ENCODE assay signal across 11 cellular contexts in the genomic region with DNA sequence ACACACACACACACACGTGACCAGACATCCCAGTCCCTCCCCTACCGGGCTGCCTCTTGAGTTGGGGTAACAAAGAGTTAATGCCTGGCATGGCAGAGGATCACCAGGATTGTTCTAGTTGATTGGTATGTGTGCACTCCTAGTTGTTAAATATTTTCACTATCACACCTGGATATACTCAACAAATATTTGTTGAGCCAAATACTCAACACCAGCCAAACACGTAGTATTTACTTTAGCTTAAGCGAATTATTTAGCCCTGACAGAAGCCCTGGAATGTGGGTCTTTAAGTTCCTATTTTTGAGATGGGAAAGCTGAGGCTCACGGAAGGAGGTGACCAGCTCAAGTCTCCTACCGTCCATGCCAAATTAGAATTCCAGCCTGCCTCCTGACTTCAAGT. TPM values are rescaled to one million over a fixed set of nuclear protein-coding genes. Genes with fewer than 3 reads are reported as not detected.
DNase-seq lines count a peak whose midpoint lies in the region; ATAC-seq and TF ChIP-seq lines count a peak whose summit lies in the region.
"Had no signal": no experiment of that assay in that cellular context is flagged by ENCODE, and none has a peak within 500 bp of the region (broad histone marks: within the 10 kb centered on the region; RNA-seq: fewer than 3 reads in every experiment).

No MANE protein-coding gene starts in this region.

- H3K9ac ChIP-seq in iPS-20b (ENCODE audit: low read depth, low read length) = 0 out of 2 replicates have a peak overlapping the region, but pooled peaks have one; percentile 13

- intact Hi-C loops in stomach (cut with DNase I; ENCODE audit: low total_unique reads) = no loop called here

- peak overlapping the region; percentile 63 to 65 for H3K4me3 Mint-ChIP-seq in activated T-cell treated with anti-CD3 and anti-CD28 coated beads, Interleukin-2, amount 50 U/mL, for 72 hours
- peak overlapping the region in 1 of 3 donors; percentile 53 for H3K4me3 Mint-ChIP-seq in T-cell

- POLR2A ChIA-PET in T-cell (lab: Charles Lee) = interaction anchor here in 1 of 2 donors (0.7 kb wide), 1 partner anchor 24 kb away, joined by 5 read pairs; no protein-coding TSS in a partner anchor

- H3K27me3 ChIP-seq in iPS-20b (ENCODE audit: insufficient read depth, low read length) (peaks cover 27% of the 10 kb centered on the region), stomach (peaks cover 0 to 47% (median 0%) of the 10 kb centered on the region in 3 donors)

- H3K9me3 ChIP-seq in iPS-20b (ENCODE audit: insufficient read depth, low read depth, low read length) = peaks cover 4% of the 10 kb centered on the region; the same call in 1 of the 2 replicates
- H3K9me3 ChIP-seq in stomach = no peaks in the 10 kb centered on the region

- DNase-seq in activated T-cell treated with anti-CD3 and anti-CD28 coated beads, Interleukin-2, amount 50 U/mL, for 72 hours = no peak
- no peak for DNase-seq in activated T-cell treated with anti-CD3 and anti-CD28 coated beads, Interleukin-2, amount 50 U/mL, for 48 hours
- DNase-seq in T-cell (no peak), stomach (no peak), foreskin melanocyte (no peak), glomerular visceral epithelial cell (ENCODE audit: extremely low spot score) (no peak), hippocampal formation (lab: John Stamatoyannopoulos, UW) (no peak)
- DNase-seq: cortex of kidney, NCI-H1105 treated with DMSO at 0.1 percent for 48 hours had no signal

- H3K27ac ChIP-seq in iPS-20b (ENCODE audit: low read length) = no peak overlapping the region
- peak overlapping the region; percentile 59 to 75 (median 64) for H3K27ac ChIP-seq in stomach

- ATAC-seq in activated T-cell treated with anti-CD3 and anti-CD28 coated beads, Interleukin-2, amount 50 U/mL, for 72 hours (replicated peaks in 1 of 2) = no peak
- no peak for ATAC-seq in T-cell (replicated peaks in 1 of 4)

- H3K36me3 ChIP-seq in iPS-20b (ENCODE audit: insufficient read depth, low read depth, low read length) (no peaks in the 10 kb centered on the region), stomach (no peaks in the 10 kb centered on the region)

- WGBS in stomach, 5 donors = 21 to 34% (median 24%) methylated on average over 6 of the region's 6 CpGs

- H3K36me3 Mint-ChIP-seq in activated T-cell treated with anti-CD3 and anti-CD28 coated beads, Interleukin-2, amount 50 U/mL, for 72 hours (ENCODE audit: insufficient read depth in 2 of 2) = peaks cover 14 to 36% of the 10 kb centered on the region in 2 donors
- peaks cover 55% of the 10 kb centered on the region for H3K36me3 Mint-ChIP-seq in T-cell

- H3K9me3 Mint-ChIP-seq in activated T-cell treated with anti-CD3 and anti-CD28 coated beads, Interleukin-2, amount 50 U/mL, for 72 hours = no peaks in the 10 kb centered on the region
- peaks cover 0 to 7% (median 0%) of the 10 kb centered on the region in 3 donors for H3K9me3 Mint-ChIP-seq in T-cell

- no peak for TF ChIP-seq EP300 in stomach (IDR thresholded peaks at IDR 0.05)

- H3K27me3 Mint-ChIP-seq in activated T-cell treated with anti-CD3 and anti-CD28 coated beads, Interleukin-2, amount 50 U/mL, for 72 hours (ENCODE audit: low read depth) = no peaks in the 10 kb centered on the region
- H3K27me3 Mint-ChIP-seq in T-cell = no peaks in the 10 kb centered on the region

- peaks cover 90% of the 10 kb centered on the region for H3K4me1 Mint-ChIP-seq in activated T-cell treated with anti-CD3 and anti-CD28 coated beads, Interleukin-2, amount 50 U/mL, for 72 hours (ENCODE audit: low read depth)
- peaks cover 91 to 92% (median 91%) of the 10 kb centered on the region in 3 donors for H3K4me1 Mint-ChIP-seq in T-cell

- CTCF ChIA-PET in T-cell (lab: Charles Lee) = no interaction called here

- no peak for TF ChIP-seq POLR2A in stomach (IDR thresholded peaks at IDR 0.05)

- peak overlapping the region; percentile 62 for H3K27ac Mint-ChIP-seq in activated T-cell treated with anti-CD3 and anti-CD28 coated beads, Interleukin-2, amount 50 U/mL, for 72 hours
- peak overlapping the region; percentile 99 for H3K27ac Mint-ChIP-seq in T-cell

- H3K4me3 ChIP-seq in iPS-20b (ENCODE audit: low read length) (peak overlapping the region; percentile 59; the same call in 1 of the 2 replicates), stomach (no peak overlapping the region)
- H3K4me3 ChIP-seq: skin epidermis had no signal

- TF ChIP-seq CTCF in stomach (IDR thresholded peaks at IDR 0.05) = no peak

- H3K4me1 ChIP-seq in iPS-20b (ENCODE audit: insufficient read depth, low read length) (peaks cover 20% of the 10 kb centered on the region), stomach (peaks cover 20 to 70% (median 38%) of the 10 kb centered on the region in 4 donors)

RNA-seq across cellular contexts. Expression of gene CD3E, which starts 10.5 kb away (rescaled TPM):
- total RNA-seq in activated T-cell treated with anti-CD3 and anti-CD28 coated beads, Interleukin-2, amount 50 U/mL, for 72 hours = 100 to 1,000 TPM; 404 to 419 TPM
- 100 to 1,000 TPM; 555 to 659 (median 596) TPM for total RNA-seq in T-cell
- total RNA-seq in stomach = 10 to 100 TPM in 1 of 5 donors, 1 to 10 TPM in 2, not detected in 2; 2.4 to 15.8 (median 7.1) TPM
- 1 to 10 TPM; 2.3 to 6.7 (median 4.5) TPM for polyA plus RNA-seq in stomach

RNA-seq across cellular contexts. Expression of gene CD3D, which starts 27.5 kb away (rescaled TPM):
- 100 to 1,000 TPM; 245 to 250 TPM for total RNA-seq in activated T-cell treated with anti-CD3 and anti-CD28 coated beads, Interleukin-2, amount 50 U/mL, for 72 hours
- total RNA-seq in T-cell = 100 to 1,000 TPM; 290 to 409 (median 361) TPM
- total RNA-seq in stomach = 10 to 100 TPM in 2 of 5 donors, 1 to 10 TPM in 1, not detected in 2; 4.6 to 24.0 (median 16.1) TPM
- 1 to 10 TPM; 2.2 to 9.2 (median 4.7) TPM for polyA plus RNA-seq in stomach

RNA-seq across cellular contexts. Expression of gene CD3G, which starts 29.2 kb away (rescaled TPM):
- 100 to 1,000 TPM; 125 to 128 TPM for total RNA-seq in activated T-cell treated with anti-CD3 and anti-CD28 coated beads, Interleukin-2, amount 50 U/mL, for 72 hours
- total RNA-seq in T-cell (100 to 1,000 TPM; 170 to 215 (median 189) TPM), stomach (1 to 10 TPM in 3 of 5 donors, not detected in 2; 1.2 to 9.5 (median 4.2) TPM)
- under 1 TPM in 2 of 3 donors, not detected in 1; 0.18 to 0.76 TPM for polyA plus RNA-seq in stomach

RNA-seq across cellular contexts. Expression of gene UBE4A, which starts 44.4 kb away (rescaled TPM):
- 10 to 100 TPM; 45.6 to 46.0 TPM for total RNA-seq in activated T-cell treated with anti-CD3 and anti-CD28 coated beads, Interleukin-2, amount 50 U/mL, for 72 hours
- total RNA-seq in T-cell (10 to 100 TPM; 40.7 to 44.9 (median 41.8) TPM), stomach (10 to 100 TPM; 17.1 to 68.8 (median 50.7) TPM)
- 10 to 100 TPM in 1 of 3 donors, 1 to 10 TPM in 2; 3.5 to 11.8 (median 4.0) TPM for polyA plus RNA-seq in stomach

RNA-seq across cellular contexts. Expression of gene MPZL2, which starts 50.9 kb away (rescaled TPM):
- 10 to 100 TPM; 10.1 to 12.9 TPM for total RNA-seq in activated T-cell treated with anti-CD3 and anti-CD28 coated beads, Interleukin-2, amount 50 U/mL, for 72 hours
- total RNA-seq in T-cell = 1 to 10 TPM in 4 of 5 donors, under 1 TPM in 1; 0.85 to 5.6 (median 2.0) TPM
- 10 to 100 TPM in 4 of 5 donors, under 1 TPM in 1; 0.58 to 97.2 (median 56.7) TPM for total RNA-seq in stomach
- 10 to 100 TPM; 12.2 to 79.1 (median 35.4) TPM for polyA plus RNA-seq in stomach

Comparison
In these comparisons a context has a peak if more than half of its experiments do, and no peak if none do; other contexts are left out.
1. RNA of gene CD3E, which starts 10.5 kb away (total RNA-seq): 555 to 659 TPM in T-cell and 404 to 419 TPM in activated T-cell treated with anti-CD3 and anti-CD28 coated beads, Interleukin-2, amount 50 U/mL, for 72 hours; 2.4 to 15.8 TPM in stomach; every median in the first group is over 10 times any median in the second.
2. RNA of gene CD3D, which starts 27.5 kb away (total RNA-seq): 290 to 409 TPM in T-cell and 245 to 250 TPM in activated T-cell treated with anti-CD3 and anti-CD28 coated beads, Interleukin-2, amount 50 U/mL, for 72 hours; 4.6 to 24.0 TPM in stomach; every median in the first group is over 4 times any median in the second.
3. RNA of gene CD3G, which starts 29.2 kb away (total RNA-seq): 170 to 215 TPM in T-cell and 125 to 128 TPM in activated T-cell treated with anti-CD3 and anti-CD28 coated beads, Interleukin-2, amount 50 U/mL, for 72 hours; 1.2 to 9.5 TPM in stomach; every median in the first group is over 10 times any median in the second.